Comparison of ENCODE assay signal across 10 cellular contexts in the genomic region with DNA sequence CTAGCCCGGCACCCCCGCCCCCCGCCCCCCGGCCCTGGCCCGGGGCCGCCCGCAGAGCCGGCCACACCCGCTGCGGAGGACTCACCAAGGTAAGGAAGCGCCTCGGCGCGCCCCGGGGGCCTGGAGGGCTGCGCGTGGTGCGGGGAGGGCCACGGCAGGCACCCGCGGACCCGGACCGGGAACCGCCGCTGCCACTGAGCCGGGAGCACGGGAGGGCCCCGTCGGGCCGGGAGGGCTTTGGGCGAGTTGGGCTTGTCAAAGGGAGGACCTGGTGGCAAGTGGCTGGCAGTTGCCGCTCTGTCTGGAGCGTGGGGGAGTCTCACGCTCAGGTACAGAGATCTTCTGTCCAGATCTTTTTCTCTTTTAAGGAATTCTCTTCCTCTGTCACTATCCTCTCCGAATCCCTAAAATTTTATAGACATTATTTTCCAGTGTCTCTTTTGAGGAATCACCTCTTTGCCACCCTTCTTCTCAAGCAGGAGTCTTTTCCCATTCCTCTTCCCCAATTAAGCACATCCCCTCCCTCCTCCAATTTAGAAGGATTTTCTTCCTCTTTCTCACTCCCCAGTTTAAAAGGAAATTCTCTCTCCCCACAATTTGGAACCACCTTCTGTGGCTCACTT. TPM values are rescaled to one million over a fixed set of nuclear protein-coding genes. Genes with fewer than 3 reads are reported as not detected.
DNase-seq lines count a peak whose midpoint lies in the region; ATAC-seq and TF ChIP-seq lines count a peak whose summit lies in the region.
"Had no signal": no experiment of that assay in that cellular context is flagged by ENCODE, and none has a peak within 500 bp of the region (broad histone marks: within the 10 kb centered on the region; RNA-seq: fewer than 3 reads in every experiment).

No MANE protein-coding gene starts in this region.

- intact Hi-C loops in activated B cell treated with CpG ODN at 0.5 μM for 24 hours (cut with micrococcal nuclease) = loop anchor here (10.0 kb wide), 2 partner anchors 265 to 295 kb away; no protein-coding TSS in a partner anchor

- POLR2A ChIA-PET in activated B cell treated with CpG ODN at 0.5 μM for 24 hours (lab: Charles Lee) = no interaction called here

- H3K27ac Mint-ChIP-seq in stimulated activated naive CD8-positive, alpha-beta T cell treated with anti-CD3 and anti-CD28 coated beads, Interleukin-15, Interleukin-2, amounts not matched to agents 100 ng/mL and 50 ng/mL, for 24 hours = no peak overlapping the region
- H3K27ac Mint-ChIP-seq in activated B cell treated with CpG ODN at 0.5 μM for 24 hours = no peak overlapping the region

- no peak overlapping the region for H3K4me3 ChIP-seq in brain microvascular endothelial cell (ENCODE audit: low read depth, low read length)

- ATAC-seq in stimulated activated naive CD8-positive, alpha-beta T cell treated with anti-CD3 and anti-CD28 coated beads, Interleukin-15, Interleukin-2, amounts not matched to agents 100 U/mL and 50 U/mL, for 24 hours = no peak
- ATAC-seq in activated B cell treated with CpG ODN at 0.5 μM for 24 hours (ENCODE audit: low read depth) (no peak), GM18498 (IDR thresholded peaks at IDR 0.05; ENCODE audit: unreplicated experiment) (no peak), HG03442 (IDR thresholded peaks at IDR 0.05; ENCODE audit: unreplicated experiment) (no peak)

- H3K9me3 Mint-ChIP-seq in stimulated activated naive CD8-positive, alpha-beta T cell treated with anti-CD3 and anti-CD28 coated beads, Interleukin-15, Interleukin-2, amounts not matched to agents 100 ng/mL and 50 ng/mL, for 24 hours = no peaks in the 10 kb centered on the region
- no peaks in the 10 kb centered on the region for H3K9me3 Mint-ChIP-seq in activated B cell treated with CpG ODN at 0.5 μM for 24 hours

- H3K4me1 Mint-ChIP-seq in stimulated activated naive CD8-positive, alpha-beta T cell treated with anti-CD3 and anti-CD28 coated beads, Interleukin-15, Interleukin-2, amounts not matched to agents 100 ng/mL and 50 ng/mL, for 24 hours (ENCODE audit: low read depth) = peaks cover 43% of the 10 kb centered on the region
- H3K4me1 Mint-ChIP-seq in activated B cell treated with CpG ODN at 0.5 μM for 24 hours = peaks cover 40% of the 10 kb centered on the region

- DNase-seq in stimulated activated naive CD8-positive, alpha-beta T cell treated with anti-CD3 and anti-CD28 coated beads, Interleukin-15, Interleukin-2, amounts not matched to agents 100 U/mL and 50 U/mL, for 24 hours = no peak
- DNase-seq in activated B cell treated with CpG ODN at 0.5 μM for 24 hours (no peak), left kidney (ENCODE audit: low read depth, low spot score) (peak; percentile 24), ureter (ENCODE audit: low spot score) (no peak), brain microvascular endothelial cell (no peak)
- DNase-seq: activated CD4-positive, alpha-beta T cell treated with anti-CD3 and anti-CD28 coated beads, Interleukin-2, amount 50 U/mL, for 1 hour; OCI-M1 had no signal

- CTCF ChIA-PET in activated B cell treated with CpG ODN at 0.5 μM for 24 hours (lab: Charles Lee) = no interaction called here

- H3K27ac ChIP-seq in brain microvascular endothelial cell = no peak overlapping the region

- H3K27me3 Mint-ChIP-seq in stimulated activated naive CD8-positive, alpha-beta T cell treated with anti-CD3 and anti-CD28 coated beads, Interleukin-15, Interleukin-2, amounts not matched to agents 100 ng/mL and 50 ng/mL, for 24 hours = peaks cover 84% of the 10 kb centered on the region
- H3K27me3 Mint-ChIP-seq in activated B cell treated with CpG ODN at 0.5 μM for 24 hours = peaks cover 68% of the 10 kb centered on the region

- H3K36me3 Mint-ChIP-seq in stimulated activated naive CD8-positive, alpha-beta T cell treated with anti-CD3 and anti-CD28 coated beads, Interleukin-15, Interleukin-2, amounts not matched to agents 100 ng/mL and 50 ng/mL, for 24 hours (ENCODE audit: low read depth) = no peaks in the 10 kb centered on the region
- H3K36me3 Mint-ChIP-seq in activated B cell treated with CpG ODN at 0.5 μM for 24 hours (ENCODE audit: low read depth) = no peaks in the 10 kb centered on the region

- no peaks in the 10 kb centered on the region for H3K36me3 ChIP-seq in brain microvascular endothelial cell (replicated peaks)

- peaks cover 92% of the 10 kb centered on the region for H3K27me3 ChIP-seq in brain microvascular endothelial cell (replicated peaks)

- in situ Hi-C loops in brain microvascular endothelial cell (cut with HindIII; ENCODE audit: low pct_ligation_motif_present, low sequenced_read_pairs) = no loop called here

- peak overlapping the region; percentile 60 for H3K4me3 Mint-ChIP-seq in stimulated activated naive CD8-positive, alpha-beta T cell treated with anti-CD3 and anti-CD28 coated beads, Interleukin-15, Interleukin-2, amounts not matched to agents 100 ng/mL and 50 ng/mL, for 24 hours
- peak overlapping the region; percentile 60 for H3K4me3 Mint-ChIP-seq in activated B cell treated with CpG ODN at 0.5 μM for 24 hours

- TF ChIP-seq CTCF in activated B cell treated with CpG ODN at 0.5 μM for 24 hours (IDR thresholded peaks at IDR 0.05) (no peak), brain microvascular endothelial cell (IDR thresholded peaks at IDR 0.05; ENCODE audit: low read depth, low read length, missing control alignments) (no peak)

RNA-seq across cellular contexts. Expression of a gene that starts 11.3 kb away (rescaled TPM):
- total RNA-seq in activated B cell treated with CpG ODN at 0.5 μM for 24 hours = not detected in 2 replicates
- not detected for total RNA-seq in ureter
